22 cellular contexts compared by ENCODE assay signal in the genomic region with DNA sequence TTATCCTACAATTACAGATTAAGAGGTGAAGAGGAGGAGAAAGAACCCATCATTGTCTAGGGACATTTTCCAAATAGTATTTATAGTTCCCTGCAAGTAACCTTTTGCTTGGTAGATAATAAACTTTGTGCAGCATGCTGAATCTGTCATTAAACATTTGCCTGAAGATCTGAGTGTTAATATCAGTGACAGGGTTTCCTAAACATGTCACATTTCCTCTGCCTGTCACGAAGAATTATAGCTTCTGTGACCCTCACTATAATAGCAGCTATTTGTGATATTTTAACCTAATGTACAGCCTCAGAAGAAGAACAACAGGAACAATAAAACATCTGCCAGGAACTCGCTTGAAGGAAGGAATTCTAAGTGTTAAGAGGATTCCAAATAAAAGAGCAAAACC.
DNase-seq lines count a peak whose midpoint lies in the region; ATAC-seq and TF ChIP-seq lines count a peak whose summit lies in the region.
"Had no signal": no experiment of that assay in that cellular context is flagged by ENCODE, and none has a peak within 500 bp of the region (broad histone marks: within the 10 kb centered on the region; RNA-seq: fewer than 3 reads in every experiment).

No MANE protein-coding gene starts in this region.

- H3K4me2 ChIP-seq in Karpas-422 (ENCODE audit: low read depth, low read length, poor library complexity, severe bottlenecking) (no peak overlapping the region), neural cell (ENCODE audit: low read length) (peak overlapping the region; percentile 6)
- H3K4me2 ChIP-seq: PC-9, SK-N-SH had no signal

- H3K79me2 ChIP-seq in Karpas-422 (ENCODE audit: low read length): no peaks in the 10 kb centered on the region
- no peaks in the 10 kb centered on the region for H3K79me2 ChIP-seq in neural cell (replicated peaks; ENCODE audit: insufficient read depth, low read length)

- no peaks in the 10 kb centered on the region for H3K27me3 Mint-ChIP-seq in stimulated activated naive CD8-positive, alpha-beta T cell treated with anti-CD3 and anti-CD28 coated beads, Interleukin-15, amount 100 ng/mL, for 72 hours

- no peak overlapping the region for H3K4me3 Mint-ChIP-seq in stimulated activated naive CD8-positive, alpha-beta T cell treated with anti-CD3 and anti-CD28 coated beads, Interleukin-15, amount 100 ng/mL, for 72 hours

- H3K9me2 ChIP-seq in Karpas-422 (replicated peaks; ENCODE audit: insufficient read depth, low read length) (no peaks in the 10 kb centered on the region), neural cell (ENCODE audit: insufficient read depth, low read length) (no peaks in the 10 kb centered on the region)
- H3K9me2 ChIP-seq: SK-N-SH had no signal

- no peak for TF ChIP-seq RAD21 in neural cell (conservative IDR thresholded peaks at IDR 0.05)

- H3K4me3 ChIP-seq in Karpas-422 (ENCODE audit: low read length): no peak overlapping the region
- H3K4me3 ChIP-seq in neural cell (ENCODE audit: low read length): peak overlapping the region; percentile 36
- H3K4me3 ChIP-seq in brain microvascular endothelial cell (ENCODE audit: low read depth, low read length): no peak overlapping the region
- H3K4me3 ChIP-seq: PC-9 had no signal

- no peaks in the 10 kb centered on the region for H3F3A ChIP-seq in neural cell (ENCODE audit: insufficient read depth, low read length, poor library complexity, severe bottlenecking)

- H4K20me1 ChIP-seq in Karpas-422 (ENCODE audit: insufficient read depth, low read depth, low read length) (no peaks in the 10 kb centered on the region), neural cell (ENCODE audit: insufficient read depth) (no peaks in the 10 kb centered on the region)

- H3K4me1 ChIP-seq in Karpas-422 (ENCODE audit: low read length): peaks cover 6% of the 10 kb centered on the region
- H3K4me1 ChIP-seq: BE2C had no signal

- peaks cover 6% of the 10 kb centered on the region for H3K9me3 ChIP-seq in Karpas-422 (ENCODE audit: low read length)
- no peaks in the 10 kb centered on the region for H3K9me3 ChIP-seq in neural cell (ENCODE audit: low read length)
- H3K9me3 ChIP-seq: BE2C, SK-N-SH had no signal

- in situ Hi-C loops in brain microvascular endothelial cell (cut with HindIII; ENCODE audit: low pct_ligation_motif_present, low sequenced_read_pairs): no loop called here

- H3K27ac ChIP-seq in Karpas-422 (ENCODE audit: low read length): no peak overlapping the region
- H3K27ac ChIP-seq in neural cell (ENCODE audit: low read length): peak overlapping the region; percentile 27
- no peak overlapping the region for H3K27ac ChIP-seq in brain microvascular endothelial cell
- H3K27ac ChIP-seq: PC-9 had no signal

- no peaks in the 10 kb centered on the region for H3K27me3 ChIP-seq in Karpas-422 (ENCODE audit: low read length)
- no peaks in the 10 kb centered on the region for H3K27me3 ChIP-seq in neural cell (ENCODE audit: insufficient read depth, low read depth, low read length)
- no peaks in the 10 kb centered on the region for H3K27me3 ChIP-seq in brain microvascular endothelial cell (replicated peaks)
- H3K27me3 ChIP-seq: BE2C had no signal

- TF ChIP-seq CTCF in neural cell (IDR thresholded peaks at IDR 0.05; ENCODE audit: poor library complexity, severe bottlenecking) (no peak), brain microvascular endothelial cell (IDR thresholded peaks at IDR 0.05; ENCODE audit: low read depth, low read length, missing control alignments) (no peak)

- TF ChIP-seq EP300 in neural cell (conservative IDR thresholded peaks at IDR 0.05; ENCODE audit: poor library complexity, severe bottlenecking): peak; percentile 88

- no peak overlapping the region for H3K27ac Mint-ChIP-seq in stimulated activated naive CD8-positive, alpha-beta T cell treated with anti-CD3 and anti-CD28 coated beads, Interleukin-15, amount 100 ng/mL, for 72 hours

- no peak for DNase-seq in Karpas-422
- DNase-seq in NCI-H2227 (lab: John Stamatoyannopoulos, UW; ENCODE audit: unreplicated experiment): peak; percentile 7
- DNase-seq in dermis blood vessel endothelial cell: peak; percentile 6
- no peak for DNase-seq in stimulated activated naive CD8-positive, alpha-beta T cell treated with anti-CD3 and anti-CD28 coated beads, Interleukin-15, amount 100 ng/mL, for 72 hours
- no peak for DNase-seq in AML-193 (lab: John Stamatoyannopoulos, UW)
- no peak for DNase-seq in brain microvascular endothelial cell
- DNase-seq in NCI-H446 (lab: John Stamatoyannopoulos, UW): no peak
- DNase-seq: BE2C, DMS53, GDM1, GOT3, HCEC 1CT, MV-4-11, NCI-H1105 treated with DMSO at 0.1 percent for 48 hours, NCI-H2107, NCI-H345, NCI-H526, PC-9, RPMI8226, SHP77, SK-N-SH had no signal

- no peaks in the 10 kb centered on the region for H3K4me1 Mint-ChIP-seq in stimulated activated naive CD8-positive, alpha-beta T cell treated with anti-CD3 and anti-CD28 coated beads, Interleukin-15, amount 100 ng/mL, for 72 hours

- peak overlapping the region; percentile 72 for H2AFZ ChIP-seq in Karpas-422 (ENCODE audit: low read length)
- H2AFZ ChIP-seq in neural cell (ENCODE audit: low read depth, low read length): no peak overlapping the region
- H2AFZ ChIP-seq: PC-9 had no signal

- H3K9me3 Mint-ChIP-seq in stimulated activated naive CD8-positive, alpha-beta T cell treated with anti-CD3 and anti-CD28 coated beads, Interleukin-15, amount 100 ng/mL, for 72 hours: peaks cover 9 to 14% of the 10 kb centered on the region in 2 donors

- no peaks in the 10 kb centered on the region; the same call in 1 of the 2 replicates for H3K36me3 ChIP-seq in Karpas-422 (ENCODE audit: insufficient read depth, low read length)
- H3K36me3 ChIP-seq in neural cell (ENCODE audit: insufficient read depth, low read length): no peaks in the 10 kb centered on the region
- H3K36me3 ChIP-seq in brain microvascular endothelial cell (replicated peaks): no peaks in the 10 kb centered on the region
- H3K36me3 ChIP-seq: BE2C had no signal

- ATAC-seq in stimulated activated naive CD8-positive, alpha-beta T cell treated with anti-CD3 and anti-CD28 coated beads, Interleukin-15, amount 100 ng/mL, for 72 hours: no peak

- no peak overlapping the region for H3K9ac ChIP-seq in Karpas-422 (ENCODE audit: low read length)
- H3K9ac ChIP-seq in neural cell (ENCODE audit: low read length): no peak overlapping the region
- H3K9ac ChIP-seq: SK-N-SH had no signal

TF ChIP-seq in neural cell, 6 proteins besides CTCF, POLR2A, EP300 and RAD21:
- TF ChIP-seq POLR2AphosphoS5 (IDR thresholded peaks at IDR 0.05) (peak; percentile 76), TAF1 (IDR thresholded peaks at IDR 0.05; ENCODE audit: low read depth) (no peak)

Comparison
In these comparisons a context has a peak if more than half of its experiments do, and no peak if none do; other contexts are left out.
1. DNase-seq: peak in NCI-H2227 (single experiment) and dermis blood vessel endothelial cell (single experiment); none in Karpas-422 (single experiment), stimulated activated naive CD8-positive, alpha-beta T cell treated with anti-CD3 and anti-CD28 coated beads, Interleukin-15, amount 100 ng/mL, for 72 hours (0 of 2), AML-193 (0 of 2), brain microvascular endothelial cell (single experiment) and NCI-H446 (0 of 2).